ENCODE assay signal across 12 cellular contexts in the genomic region with DNA sequence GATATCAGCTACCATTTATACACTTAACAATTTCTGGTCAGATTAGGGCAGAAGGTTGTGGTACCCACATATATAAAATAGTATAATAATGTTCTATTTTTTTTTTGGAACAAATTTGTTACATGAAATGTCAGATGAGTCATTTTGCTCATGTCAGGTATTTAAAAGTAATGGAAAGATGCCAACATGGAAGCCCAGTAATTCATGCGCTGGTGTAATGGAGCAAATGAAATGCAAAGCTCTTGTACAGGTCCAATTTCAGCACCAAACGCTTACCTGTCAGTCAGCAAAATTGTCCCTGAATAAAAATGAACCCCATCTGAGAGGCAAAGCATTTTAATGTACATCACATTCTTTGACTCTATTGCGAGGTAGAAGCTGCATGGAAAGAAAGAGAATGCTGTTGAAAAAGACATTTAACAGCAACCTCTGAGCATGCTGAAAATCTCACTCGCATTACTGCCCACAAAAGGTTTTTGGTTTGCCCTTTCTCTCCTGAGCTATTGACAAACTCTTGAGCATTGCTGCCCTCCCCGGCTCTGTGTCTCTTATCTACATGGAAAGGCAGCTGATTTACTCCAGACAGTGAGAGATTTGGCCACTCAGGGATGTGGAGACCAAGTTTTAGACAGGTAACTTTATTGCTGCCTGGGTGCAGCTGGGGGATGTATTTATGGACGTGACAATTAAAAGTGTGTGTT.
DNase-seq lines count a peak whose midpoint lies in the region; ATAC-seq and TF ChIP-seq lines count a peak whose summit lies in the region.
"Had no signal": no experiment of that assay in that cellular context is flagged by ENCODE, and none has a peak within 500 bp of the region (broad histone marks: within the 10 kb centered on the region; RNA-seq: fewer than 3 reads in every experiment).

No MANE protein-coding gene starts in this region.

- H3K9me3 ChIP-seq in right lobe of liver (no peaks in the 10 kb centered on the region), prostate gland (no peaks in the 10 kb centered on the region)

- H3K27me3 ChIP-seq in right lobe of liver (no peaks in the 10 kb centered on the region), prostate gland (replicated peaks; ENCODE audit: insufficient read depth) (no peaks in the 10 kb centered on the region)

- TF ChIP-seq CTCF in natural killer cell (IDR thresholded peaks at IDR 0.05) (no peak), right lobe of liver (IDR thresholded peaks at IDR 0.05) (no peak), prostate gland (IDR thresholded peaks at IDR 0.05) (no peak)

- H3K4me3 ChIP-seq in right lobe of liver (no peak overlapping the region), prostate gland (no peak overlapping the region)

- H3K36me3 ChIP-seq in right lobe of liver (no peaks in the 10 kb centered on the region), prostate gland (no peaks in the 10 kb centered on the region)

- intact Hi-C loops in natural killer cell (cut with micrococcal nuclease), result no loop called here
- intact Hi-C loops in activated T-helper 1 cell treated with anti-CD3 and anti-CD28 coated beads, Interleukin-12 subunit alpha, Interleukin-12 subunit beta, Interleukin-2, Interleukin-4 antibody, amounts not matched to agents 30 ng/mL and 10 ng/mL and 1 ng/mL, durations not matched to agents 14 hours and 24 hours and 36 hours (cut with micrococcal nuclease), result loop anchor here (2.0 to 5.0 kb wide), 4 partner anchors 38 to 918 kb away; no protein-coding TSS in a partner anchor
- intact Hi-C loops in right lobe of liver (cut with DNase I), result no loop called here
- intact Hi-C loops in prostate gland (cut with DNase I), result no loop called here

- H3K4me1 Mint-ChIP-seq in natural killer cell treated with Interleukin-12 subunit alpha and Interleukin-12 subunit beta and Interleukin-15 and Interleukin-18, amount 100 ng/mL, for 72 hours (ENCODE audit: low read depth in 2 of 2), result peaks cover 22 to 32% of the 10 kb centered on the region in 2 donors
- peaks cover 5 to 22% of the 10 kb centered on the region in 2 donors for H3K4me1 Mint-ChIP-seq in natural killer cell
- H3K4me1 Mint-ChIP-seq in activated T-helper 1 cell treated with anti-CD3 and anti-CD28 coated beads, Interleukin-12 subunit alpha, Interleukin-12 subunit beta, Interleukin-2, Interleukin-4 antibody, amounts not matched to agents 30 ng/mL and 10 ng/mL and 1 ng/mL, durations not matched to agents 14 hours and 24 hours and 36 hours (ENCODE audit: low read depth), result peaks cover 29% of the 10 kb centered on the region

- H3K4me1 ChIP-seq in right lobe of liver, result peaks cover 0 to 23% (median 5%) of the 10 kb centered on the region in 4 donors
- H3K4me1 ChIP-seq in prostate gland (replicated peaks), result no peaks in the 10 kb centered on the region

- DNase-seq in natural killer cell treated with Interleukin-12 subunit alpha and Interleukin-12 subunit beta and Interleukin-15 and Interleukin-18, amount 100 ng/mL, for 72 hours (ENCODE audit: low spot score), result no peak
- DNase-seq in natural killer cell, result no peak
- no peak for DNase-seq in activated T-helper 1 cell treated with anti-CD3 and anti-CD28 coated beads, Interleukin-12 subunit alpha, Interleukin-12 subunit beta, Interleukin-2, Interleukin-4 antibody, amounts not matched to agents 30 ng/mL and 10 ng/mL and 1 ng/mL, durations not matched to agents 14 hours and 24 hours and 36 hours (ENCODE audit: low spot score)
- no peak for DNase-seq in right lobe of liver
- DNase-seq in cortex of kidney (lab: John Stamatoyannopoulos, UW), result no peak
- no peak for DNase-seq in prostate gland (ENCODE audit: low spot score)
- DNase-seq in iPS-NIHi11 (ENCODE audit: low spot score), result no peak
- DNase-seq: activated CD4-positive, alpha-beta T cell treated with anti-CD3 and anti-CD28 coated beads, Interleukin-2, amount 50 U/mL, for 4 hours; aorta; NCI-H1105; T-cell had no signal

- ATAC-seq in natural killer cell treated with Interleukin-12 subunit alpha and Interleukin-12 subunit beta and Interleukin-15 and Interleukin-18, amount 100 ng/mL, for 72 hours, result no peak
- ATAC-seq in natural killer cell, result no peak
- peak in 3 of 4 donors; percentile 52 to 69 (median 59) for ATAC-seq in right lobe of liver
- no peak for ATAC-seq in HG02571 (IDR thresholded peaks at IDR 0.05; ENCODE audit: unreplicated experiment)
- ATAC-seq: T-cell had no signal

- no peaks in the 10 kb centered on the region for H3K9me3 Mint-ChIP-seq in natural killer cell treated with Interleukin-12 subunit alpha and Interleukin-12 subunit beta and Interleukin-15 and Interleukin-18, amount 100 ng/mL, for 72 hours
- no peaks in the 10 kb centered on the region for H3K9me3 Mint-ChIP-seq in natural killer cell
- no peaks in the 10 kb centered on the region for H3K9me3 Mint-ChIP-seq in activated T-helper 1 cell treated with anti-CD3 and anti-CD28 coated beads, Interleukin-12 subunit alpha, Interleukin-12 subunit beta, Interleukin-2, Interleukin-4 antibody, amounts not matched to agents 30 ng/mL and 10 ng/mL and 1 ng/mL, durations not matched to agents 14 hours and 24 hours and 36 hours
- H3K9me3 Mint-ChIP-seq: T-cell had no signal

- WGBS in right lobe of liver (ENCODE audit: insufficient coverage, low coverage, low lambda C conversion rate, missing lambda C conversion rate), result 54% methylated on average over 6 of the region's 6 CpGs
- 49% methylated on average over 6 of the region's 6 CpGs for WGBS in prostate gland

- H3K36me3 Mint-ChIP-seq in natural killer cell treated with Interleukin-12 subunit alpha and Interleukin-12 subunit beta and Interleukin-15 and Interleukin-18, amount 100 ng/mL, for 72 hours, result no peaks in the 10 kb centered on the region
- H3K36me3 Mint-ChIP-seq in natural killer cell, result no peaks in the 10 kb centered on the region
- no peaks in the 10 kb centered on the region for H3K36me3 Mint-ChIP-seq in activated T-helper 1 cell treated with anti-CD3 and anti-CD28 coated beads, Interleukin-12 subunit alpha, Interleukin-12 subunit beta, Interleukin-2, Interleukin-4 antibody, amounts not matched to agents 30 ng/mL and 10 ng/mL and 1 ng/mL, durations not matched to agents 14 hours and 24 hours and 36 hours (ENCODE audit: low read depth)
- H3K36me3 Mint-ChIP-seq: T-cell had no signal

- peak overlapping the region; percentile 64 for H3K4me3 Mint-ChIP-seq in natural killer cell treated with Interleukin-12 subunit alpha and Interleukin-12 subunit beta and Interleukin-15 and Interleukin-18, amount 100 ng/mL, for 72 hours
- H3K4me3 Mint-ChIP-seq in natural killer cell, result no peak overlapping the region
- H3K4me3 Mint-ChIP-seq in activated T-helper 1 cell treated with anti-CD3 and anti-CD28 coated beads, Interleukin-12 subunit alpha, Interleukin-12 subunit beta, Interleukin-2, Interleukin-4 antibody, amounts not matched to agents 30 ng/mL and 10 ng/mL and 1 ng/mL, durations not matched to agents 14 hours and 24 hours and 36 hours, result peak overlapping the region; percentile 24

- H3K27ac ChIP-seq in right lobe of liver, result peak overlapping the region in 1 of 3 donors; percentile 22
- H3K27ac ChIP-seq in prostate gland, result no peak overlapping the region

- TF ChIP-seq POLR2A in right lobe of liver (IDR thresholded peaks at IDR 0.05) (no peak), prostate gland (IDR thresholded peaks at IDR 0.05) (no peak)

- no peaks in the 10 kb centered on the region for H3K27me3 Mint-ChIP-seq in natural killer cell treated with Interleukin-12 subunit alpha and Interleukin-12 subunit beta and Interleukin-15 and Interleukin-18, amount 100 ng/mL, for 72 hours
- no peaks in the 10 kb centered on the region for H3K27me3 Mint-ChIP-seq in natural killer cell (ENCODE audit: low read depth in 2 of 2)
- no peaks in the 10 kb centered on the region for H3K27me3 Mint-ChIP-seq in activated T-helper 1 cell treated with anti-CD3 and anti-CD28 coated beads, Interleukin-12 subunit alpha, Interleukin-12 subunit beta, Interleukin-2, Interleukin-4 antibody, amounts not matched to agents 30 ng/mL and 10 ng/mL and 1 ng/mL, durations not matched to agents 14 hours and 24 hours and 36 hours (ENCODE audit: insufficient read depth)
- H3K27me3 Mint-ChIP-seq: T-cell had no signal

- H3K27ac Mint-ChIP-seq in natural killer cell treated with Interleukin-12 subunit alpha and Interleukin-12 subunit beta and Interleukin-15 and Interleukin-18, amount 100 ng/mL, for 72 hours, result peak overlapping the region; percentile 70 to 72
- H3K27ac Mint-ChIP-seq in natural killer cell, result no peak overlapping the region
- peak overlapping the region; percentile 76 for H3K27ac Mint-ChIP-seq in activated T-helper 1 cell treated with anti-CD3 and anti-CD28 coated beads, Interleukin-12 subunit alpha, Interleukin-12 subunit beta, Interleukin-2, Interleukin-4 antibody, amounts not matched to agents 30 ng/mL and 10 ng/mL and 1 ng/mL, durations not matched to agents 14 hours and 24 hours and 36 hours
- H3K27ac Mint-ChIP-seq: T-cell had no signal

Comparison
In these comparisons a context has a peak if more than half of its experiments do, and no peak if none do; other contexts are left out.
1. H3K27ac Mint-ChIP-seq: peak in natural killer cell treated with Interleukin-12 subunit alpha and Interleukin-12 subunit beta and Interleukin-15 and Interleukin-18, amount 100 ng/mL, for 72 hours (2 of 2) and activated T-helper 1 cell treated with anti-CD3 and anti-CD28 coated beads, Interleukin-12 subunit alpha, Interleukin-12 subunit beta, Interleukin-2, Interleukin-4 antibody, amounts not matched to agents 30 ng/mL and 10 ng/mL and 1 ng/mL, durations not matched to agents 14 hours and 24 hours and 36 hours (single experiment); none in natural killer cell (0 of 2).
2. ATAC-seq: peak in right lobe of liver (3 of 4); none in natural killer cell treated with Interleukin-12 subunit alpha and Interleukin-12 subunit beta and Interleukin-15 and Interleukin-18, amount 100 ng/mL, for 72 hours (0 of 2), natural killer cell (0 of 3) and HG02571 (single experiment).